1 cellular context compared by ENCODE assay signal in genomic region chr1:25695066-25695990, GRCh38.
TF ChIP-seq lines count a peak whose summit lies in the region.

No MANE protein-coding gene starts in this region.

TF ChIP-seq in K562, 482 proteins besides CTCF, POLR2A, EP300 and RAD21 (continued from another document and continues in another):
- TF ChIP-seq UBTF (IDR thresholded peaks at IDR 0.05; ENCODE audit: borderline replicate concordance in 1 of 2, low read depth in 2 of 2, low read length in 2 of 2) (0 out of 4 replicates have a peak, but pooled peaks of 1 of the 2 experiments have one; percentile 36), LCOR (CRISPR knock-in tag; IDR thresholded peaks at IDR 0.05) (no peak), ILK (tag; IDR thresholded peaks at IDR 0.05; ENCODE audit: borderline replicate concordance, low read depth) (no peak), HOMEZ (CRISPR knock-in tag; IDR thresholded peaks at IDR 0.05) (no peak), ARID1B (IDR thresholded peaks at IDR 0.05) (peak; percentile 58; the same call in 1 of the 2 replicates), CHD4 (IDR thresholded peaks at IDR 0.05; ENCODE audit: insufficient read depth, insufficient replicate concordance, low read depth, low read length, poor library complexity, severe bottlenecking) (peak; percentile 17), ZNF347 (CRISPR knock-in tag; IDR thresholded peaks at IDR 0.05; ENCODE audit: low read depth) (no peak), HLTF (IDR thresholded peaks at IDR 0.05) (no peak), TCFL5 (CRISPR knock-in tag; conservative IDR thresholded peaks at IDR 0.05) (no peak), ZNF384 (IDR thresholded peaks at IDR 0.05; ENCODE audit: low read depth, low read length) (no peak), ZNF398 (CRISPR knock-in tag; IDR thresholded peaks at IDR 0.05) (no peak), SNRNP70 (optimal IDR thresholded peaks at IDR 0.05; ENCODE audit: low read depth, low read length) (no peak), SRSF9 (IDR thresholded peaks at IDR 0.05; ENCODE audit: borderline replicate concordance, low read depth, low read length) (no peak), HMBOX1 (IDR thresholded peaks at IDR 0.05) (no peak), THAP12 (CRISPR knock-in tag; IDR thresholded peaks at IDR 0.05) (no peak), MBD1 (CRISPR knock-in tag; IDR thresholded peaks at IDR 0.05) (no peak), U2AF2 (optimal IDR thresholded peaks at IDR 0.05; ENCODE audit: low read depth, low read length) (no peak), KDM2B (CRISPR knock-in tag; IDR thresholded peaks at IDR 0.05) (no peak), TAF1 (IDR thresholded peaks at IDR 0.05; ENCODE audit: control insufficient read depth, extremely low read depth, insufficient read depth, low read length, severe bottlenecking) (no peak), RBM15 (IDR thresholded peaks at IDR 0.05; ENCODE audit: insufficient read depth, low read length) (no peak), TBL1XR1 (IDR thresholded peaks at IDR 0.05; ENCODE audit: low read length in 2 of 2) (no peak), NEUROD1 (IDR thresholded peaks at IDR 0.05; ENCODE audit: borderline replicate concordance, low read depth, low read length, partially characterized antibody) (peak; percentile 47), NFE2 (IDR thresholded peaks at IDR 0.05; ENCODE audit: low read depth) (no peak), PML (IDR thresholded peaks at IDR 0.05; ENCODE audit: low read length) (no peak), BACH1 (tag; IDR thresholded peaks at IDR 0.05) (0 out of 2 replicates have a peak, but pooled peaks have one; percentile 72), ZNF766 (CRISPR knock-in tag; conservative IDR thresholded peaks at IDR 0.05) (no peak), GTF2F1 (IDR thresholded peaks at IDR 0.05; ENCODE audit: low read depth, low read length) (no peak), MAFG (tag; conservative IDR thresholded peaks at IDR 0.05) (peak; percentile 61), ZNF282 (CRISPR knock-in tag; IDR thresholded peaks at IDR 0.05) (no peak), PTRF (tag; IDR thresholded peaks at IDR 0.05) (no peak), BRD9 (IDR thresholded peaks at IDR 0.05; ENCODE audit: low read depth, partially characterized antibody) (no peak), ZNF584 (CRISPR knock-in tag; IDR thresholded peaks at IDR 0.05; ENCODE audit: low read depth) (no peak), XRCC3 (IDR thresholded peaks at IDR 0.05) (no peak), ZNF75A (CRISPR knock-in tag; IDR thresholded peaks at IDR 0.05) (no peak), SIX5 (IDR thresholded peaks at IDR 0.05; ENCODE audit: borderline replicate concordance in 1 of 2, insufficient read depth in 1 of 2, low read depth in 1 of 2, low read length in 2 of 2) (no peak), SRSF1 (IDR thresholded peaks at IDR 0.05; ENCODE audit: low read depth, low read length) (no peak), ID3 (CRISPR knock-in tag; IDR thresholded peaks at IDR 0.05) (no peak), ID3 (tag; IDR thresholded peaks at IDR 0.05) (no peak), HEY1 (CRISPR knock-in tag; IDR thresholded peaks at IDR 0.05; ENCODE audit: borderline replicate concordance) (no peak), HDGF (IDR thresholded peaks at IDR 0.05) (no peak), POU5F1 (IDR thresholded peaks at IDR 0.05; ENCODE audit: borderline replicate concordance, low read depth, low read length, partially characterized antibody) (no peak)
- TF ChIP-seq, protein P1, sequence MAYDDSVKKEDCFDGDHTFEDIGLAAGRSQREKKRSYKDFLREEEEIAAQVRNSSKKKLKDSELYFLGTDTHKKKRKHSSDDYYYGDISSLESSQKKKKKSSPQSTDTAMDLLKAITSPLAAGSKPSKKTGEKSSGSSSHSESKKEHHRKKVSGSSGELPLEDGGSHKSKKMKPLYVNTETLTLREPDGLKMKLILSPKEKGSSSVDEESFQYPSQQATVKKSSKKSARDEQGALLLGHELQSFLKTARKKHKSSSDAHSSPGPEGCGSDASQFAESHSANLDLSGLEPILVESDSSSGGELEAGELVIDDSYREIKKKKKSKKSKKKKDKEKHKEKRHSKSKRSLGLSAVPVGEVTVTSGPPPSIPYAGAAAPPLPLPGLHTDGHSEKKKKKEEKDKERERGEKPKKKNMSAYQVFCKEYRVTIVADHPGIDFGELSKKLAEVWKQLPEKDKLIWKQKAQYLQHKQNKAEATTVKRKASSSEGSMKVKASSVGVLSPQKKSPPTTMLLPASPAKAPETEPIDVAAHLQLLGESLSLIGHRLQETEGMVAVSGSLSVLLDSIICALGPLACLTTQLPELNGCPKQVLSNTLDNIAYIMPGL (CRISPR knock-in tag; IDR thresholded peaks at IDR 0.05) = no peak
- TF ChIP-seq, protein P2, sequence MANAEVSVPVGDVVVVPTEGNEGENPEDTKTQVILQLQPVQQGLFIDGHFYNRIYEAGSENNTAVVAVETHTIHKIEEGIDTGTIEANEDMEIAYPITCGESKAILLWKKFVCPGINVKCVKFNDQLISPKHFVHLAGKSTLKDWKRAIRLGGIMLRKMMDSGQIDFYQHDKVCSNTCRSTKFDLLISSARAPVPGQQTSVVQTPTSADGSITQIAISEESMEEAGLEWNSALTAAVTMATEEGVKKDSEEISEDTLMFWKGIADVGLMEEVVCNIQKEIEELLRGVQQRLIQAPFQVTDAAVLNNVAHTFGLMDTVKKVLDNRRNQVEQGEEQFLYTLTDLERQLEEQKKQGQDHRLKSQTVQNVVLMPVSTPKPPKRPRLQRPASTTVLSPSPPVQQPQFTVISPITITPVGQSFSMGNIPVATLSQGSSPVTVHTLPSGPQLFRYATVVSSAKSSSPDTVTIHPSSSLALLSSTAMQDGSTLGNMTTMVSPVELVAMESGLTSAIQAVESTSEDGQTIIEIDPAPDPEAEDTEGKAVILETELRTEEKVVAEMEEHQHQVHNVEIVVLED (CRISPR knock-in tag; IDR thresholded peaks at IDR 0.05) = no peak
- TF ChIP-seq, protein P3, sequence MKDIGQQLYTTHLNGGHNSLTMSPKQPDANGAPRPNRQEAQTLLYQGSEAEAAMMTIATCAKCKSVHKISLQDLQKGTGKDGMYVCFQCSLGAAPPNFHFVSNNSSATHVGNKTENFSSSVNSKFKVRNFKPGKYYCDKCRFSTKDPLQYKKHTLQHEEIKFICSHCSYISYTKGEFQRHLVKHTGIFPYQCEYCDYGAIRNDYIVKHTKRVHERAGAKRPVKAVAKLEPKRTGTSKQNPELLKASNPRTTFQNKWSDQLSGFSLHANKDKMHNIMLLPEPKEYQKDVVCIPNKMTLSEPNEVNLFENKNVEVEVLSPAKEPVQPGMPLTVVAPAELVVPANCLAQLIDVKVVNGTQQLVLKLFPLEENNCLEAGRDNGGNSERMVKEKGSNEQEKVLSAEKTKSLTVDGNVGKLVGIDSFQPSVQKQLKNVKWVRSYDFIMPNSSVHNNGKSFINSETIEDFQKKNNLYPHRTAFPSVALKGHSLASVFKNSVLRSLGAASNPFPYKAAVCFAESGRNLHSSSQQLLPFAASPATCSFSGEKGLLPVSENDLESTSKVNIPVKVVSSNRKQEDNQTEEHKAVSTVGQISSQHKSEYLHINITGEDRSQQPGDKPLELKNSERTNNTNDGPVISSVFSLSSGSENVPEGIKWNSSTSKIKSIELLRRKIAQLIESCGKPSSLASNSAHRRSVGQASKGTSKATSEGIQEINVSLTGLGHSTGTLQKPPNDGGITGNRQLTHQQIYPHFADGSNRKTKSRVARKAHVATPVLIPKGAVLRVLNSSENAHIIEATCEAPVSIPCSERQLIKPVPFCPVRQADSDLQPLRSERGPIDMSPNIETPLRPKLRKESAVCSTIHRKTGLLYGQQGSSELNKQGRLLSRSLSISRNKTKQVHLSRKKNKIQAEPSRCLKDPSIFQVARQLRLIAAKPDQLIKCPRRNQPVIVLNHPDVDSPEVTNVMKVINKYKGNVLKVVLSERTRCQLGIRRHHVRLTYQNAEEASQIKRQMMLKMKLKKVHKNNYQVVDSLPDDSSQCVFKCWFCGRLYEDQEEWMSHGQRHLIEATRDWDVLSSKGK (CRISPR knock-in tag; IDR thresholded peaks at IDR 0.05) = no peak
